Comparison of ENCODE assay signal across 18 cellular contexts in the genomic region with DNA sequence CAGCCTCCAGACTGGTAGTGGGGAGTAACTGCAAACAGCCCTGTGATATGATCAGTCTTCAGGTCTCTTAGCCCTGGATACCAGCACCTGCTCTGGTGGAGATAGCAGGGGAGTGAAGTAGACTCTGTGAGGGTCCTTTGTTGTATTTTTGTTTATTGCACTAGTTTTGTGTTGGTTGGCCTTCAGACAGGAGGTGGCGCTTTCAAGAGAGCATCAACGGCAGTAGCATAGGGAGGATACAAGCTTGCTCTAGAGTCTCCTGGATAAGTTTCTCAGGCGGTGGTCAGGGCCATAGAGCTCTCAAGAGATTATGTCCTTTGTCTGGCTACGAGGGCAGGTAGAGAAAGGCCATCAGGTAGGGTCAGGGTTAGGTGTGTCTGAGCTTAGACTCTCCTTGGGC.
DNase-seq lines count a peak whose midpoint lies in the region; ATAC-seq and TF ChIP-seq lines count a peak whose summit lies in the region.
"Had no signal": no experiment of that assay in that cellular context is flagged by ENCODE, and none has a peak within 500 bp of the region (broad histone marks: within the 10 kb centered on the region; RNA-seq: fewer than 3 reads in every experiment).

No MANE protein-coding gene starts in this region.

- ATAC-seq in WTC11, result peak; percentile 68
- no peak for ATAC-seq in HG02852 (IDR thresholded peaks at IDR 0.05; ENCODE audit: unreplicated experiment)
- ATAC-seq in GM18498 (IDR thresholded peaks at IDR 0.05; ENCODE audit: unreplicated experiment), result no peak
- ATAC-seq: T-cell had no signal

- H3K36me3 ChIP-seq in Karpas-422 (ENCODE audit: insufficient read depth, low read length), result no peaks in the 10 kb centered on the region
- H3K36me3 ChIP-seq: SJSA1 had no signal

- POLR2A ChIA-PET in WTC11 (lab: Charles Lee), result no interaction called here

- CTCF ChIA-PET in WTC11 (lab: Charles Lee), result interaction anchor here (0.9 to 2.9 kb wide), 2 partner anchors 86 to 1354 kb away, joined by 3 to 10 read pairs; no protein-coding TSS in a partner anchor

- no peak overlapping the region for H3K27ac ChIP-seq in Karpas-422 (ENCODE audit: low read length)
- H3K27ac ChIP-seq: SJSA1 had no signal

- peak; percentile 3 for DNase-seq in EH (ENCODE audit: low read depth)
- peak; percentile 41 for DNase-seq in Karpas-422
- no peak for DNase-seq in WTC11 (ENCODE audit: low spot score)
- DNase-seq in iPS-NIHi7 (ENCODE audit: extremely low spot score), result peak; percentile 10
- DNase-seq in activated effector memory CD4-positive, alpha-beta T cell treated with anti-CD3 and anti-CD28 coated beads, Interleukin-2, amount 50 U/mL, for 16 hours, result no peak
- no peak for DNase-seq in NCI-H2029 (lab: John Stamatoyannopoulos, UW)
- DNase-seq: HFFc6; NCI-H1417; NCI-H187 treated with DMSO at 0.1 percent for 48 hours; NCI-H2171 treated with DMSO at 0.1 percent for 48 hours; NCI-H446 treated with DMSO at 0.1 percent for 48 hours; NK-92 treated with Interleukin-12 subunit alpha and Interleukin-12 subunit beta, amount 100 ng/mL, for 24 hours; T-cell had no signal

- no peak overlapping the region for H3K27ac Mint-ChIP-seq in WTC11
- H3K27ac Mint-ChIP-seq: CD14-positive monocyte, HFFc6, IgD-negative memory B cell, T-cell had no signal

- H3K79me2 ChIP-seq in Karpas-422 (ENCODE audit: low read length), result no peaks in the 10 kb centered on the region

- no peaks in the 10 kb centered on the region for H3K9me2 ChIP-seq in Karpas-422 (replicated peaks; ENCODE audit: insufficient read depth, low read length)

- H3K4me3 ChIP-seq in Karpas-422 (ENCODE audit: low read length), result no peak overlapping the region
- H3K4me3 ChIP-seq: SJSA1 had no signal

- no peak overlapping the region for H2AFZ ChIP-seq in Karpas-422 (ENCODE audit: low read length)

- H3K9me3 ChIP-seq in Karpas-422 (ENCODE audit: low read length), result no peaks in the 10 kb centered on the region
- H3K9me3 ChIP-seq: SJSA1 had no signal

- no peak for TF ChIP-seq CTCF in WTC11 (IDR thresholded peaks at IDR 0.05)

- no peak overlapping the region for H3K9ac ChIP-seq in Karpas-422 (ENCODE audit: low read length)

- H3K36me3 Mint-ChIP-seq in WTC11, result no peaks in the 10 kb centered on the region
- H3K36me3 Mint-ChIP-seq: CD14-positive monocyte, IgD-negative memory B cell, T-cell had no signal

- H3K4me3 Mint-ChIP-seq in WTC11, result no peak overlapping the region
- H3K4me3 Mint-ChIP-seq: CD14-positive monocyte, HFFc6, IgD-negative memory B cell, T-cell had no signal

- H3K4me1 ChIP-seq in Karpas-422 (ENCODE audit: low read length), result no peaks in the 10 kb centered on the region
- H3K4me1 ChIP-seq: SJSA1 had no signal

- H3K27me3 Mint-ChIP-seq in WTC11 (ENCODE audit: low read depth), result no peaks in the 10 kb centered on the region; the same call in 1 of the 2 replicates
- H3K27me3 Mint-ChIP-seq: IgD-negative memory B cell, T-cell had no signal

- peaks cover 10% of the 10 kb centered on the region; the same call in 1 of the 2 replicates for H3K9me3 Mint-ChIP-seq in WTC11
- H3K9me3 Mint-ChIP-seq: HFFc6, IgD-negative memory B cell had no signal

- H3K4me1 Mint-ChIP-seq in WTC11, result peaks cover 14% of the 10 kb centered on the region
- H3K4me1 Mint-ChIP-seq: CD14-positive monocyte, IgD-negative memory B cell, T-cell had no signal

- no peaks in the 10 kb centered on the region for H3K27me3 ChIP-seq in Karpas-422 (ENCODE audit: low read length)
- H3K27me3 ChIP-seq: SJSA1 had no signal

- H4K20me1 ChIP-seq in Karpas-422 (ENCODE audit: insufficient read depth, low read depth, low read length), result no peaks in the 10 kb centered on the region

- H3K4me2 ChIP-seq in Karpas-422 (ENCODE audit: low read depth, low read length, poor library complexity, severe bottlenecking), result no peak overlapping the region

TF ChIP-seq in WTC11, 78 proteins besides CTCF, POLR2A, EP300 and RAD21:
- TF ChIP-seq ZNF317 (CRISPR knock-in tag; IDR thresholded peaks at IDR 0.05; ENCODE audit: borderline replicate concordance, low read depth), result no peak
- TF ChIP-seq ZNF263 (CRISPR knock-in tag; IDR thresholded peaks at IDR 0.05; ENCODE audit: low read depth), result no peak
- TF ChIP-seq, protein P1, sequence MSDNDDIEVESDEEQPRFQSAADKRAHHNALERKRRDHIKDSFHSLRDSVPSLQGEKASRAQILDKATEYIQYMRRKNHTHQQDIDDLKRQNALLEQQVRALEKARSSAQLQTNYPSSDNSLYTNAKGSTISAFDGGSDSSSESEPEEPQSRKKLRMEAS (CRISPR knock-in tag; IDR thresholded peaks at IDR 0.05), result no peak
- TF ChIP-seq JUN (CRISPR knock-in tag; IDR thresholded peaks at IDR 0.05), result no peak
- TF ChIP-seq CREB1 (CRISPR knock-in tag; IDR thresholded peaks at IDR 0.05), result no peak
- TF ChIP-seq, protein P2, sequence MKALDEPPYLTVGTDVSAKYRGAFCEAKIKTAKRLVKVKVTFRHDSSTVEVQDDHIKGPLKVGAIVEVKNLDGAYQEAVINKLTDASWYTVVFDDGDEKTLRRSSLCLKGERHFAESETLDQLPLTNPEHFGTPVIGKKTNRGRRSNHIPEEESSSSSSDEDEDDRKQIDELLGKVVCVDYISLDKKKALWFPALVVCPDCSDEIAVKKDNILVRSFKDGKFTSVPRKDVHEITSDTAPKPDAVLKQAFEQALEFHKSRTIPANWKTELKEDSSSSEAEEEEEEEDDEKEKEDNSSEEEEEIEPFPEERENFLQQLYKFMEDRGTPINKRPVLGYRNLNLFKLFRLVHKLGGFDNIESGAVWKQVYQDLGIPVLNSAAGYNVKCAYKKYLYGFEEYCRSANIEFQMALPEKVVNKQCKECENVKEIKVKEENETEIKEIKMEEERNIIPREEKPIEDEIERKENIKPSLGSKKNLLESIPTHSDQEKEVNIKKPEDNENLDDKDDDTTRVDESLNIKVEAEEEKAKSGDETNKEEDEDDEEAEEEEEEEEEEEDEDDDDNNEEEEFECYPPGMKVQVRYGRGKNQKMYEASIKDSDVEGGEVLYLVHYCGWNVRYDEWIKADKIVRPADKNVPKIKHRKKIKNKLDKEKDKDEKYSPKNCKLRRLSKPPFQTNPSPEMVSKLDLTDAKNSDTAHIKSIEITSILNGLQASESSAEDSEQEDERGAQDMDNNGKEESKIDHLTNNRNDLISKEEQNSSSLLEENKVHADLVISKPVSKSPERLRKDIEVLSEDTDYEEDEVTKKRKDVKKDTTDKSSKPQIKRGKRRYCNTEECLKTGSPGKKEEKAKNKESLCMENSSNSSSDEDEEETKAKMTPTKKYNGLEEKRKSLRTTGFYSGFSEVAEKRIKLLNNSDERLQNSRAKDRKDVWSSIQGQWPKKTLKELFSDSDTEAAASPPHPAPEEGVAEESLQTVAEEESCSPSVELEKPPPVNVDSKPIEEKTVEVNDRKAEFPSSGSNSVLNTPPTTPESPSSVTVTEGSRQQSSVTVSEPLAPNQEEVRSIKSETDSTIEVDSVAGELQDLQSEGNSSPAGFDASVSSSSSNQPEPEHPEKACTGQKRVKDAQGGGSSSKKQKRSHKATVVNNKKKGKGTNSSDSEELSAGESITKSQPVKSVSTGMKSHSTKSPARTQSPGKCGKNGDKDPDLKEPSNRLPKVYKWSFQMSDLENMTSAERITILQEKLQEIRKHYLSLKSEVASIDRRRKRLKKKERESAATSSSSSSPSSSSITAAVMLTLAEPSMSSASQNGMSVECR (CRISPR knock-in tag; IDR thresholded peaks at IDR 0.05; ENCODE audit: borderline replicate concordance), result no peak

Comparison
In these comparisons a context has a peak if more than half of its experiments do, and no peak if none do; other contexts are left out.
1. DNase-seq: peak in EH (single experiment), Karpas-422 (single experiment) and iPS-NIHi7 (single experiment); none in WTC11 (single experiment), activated effector memory CD4-positive, alpha-beta T cell treated with anti-CD3 and anti-CD28 coated beads, Interleukin-2, amount 50 U/mL, for 16 hours (single experiment) and NCI-H2029 (single experiment).